Comparison of ENCODE assay signal across 9 cellular contexts in the genomic region with DNA sequence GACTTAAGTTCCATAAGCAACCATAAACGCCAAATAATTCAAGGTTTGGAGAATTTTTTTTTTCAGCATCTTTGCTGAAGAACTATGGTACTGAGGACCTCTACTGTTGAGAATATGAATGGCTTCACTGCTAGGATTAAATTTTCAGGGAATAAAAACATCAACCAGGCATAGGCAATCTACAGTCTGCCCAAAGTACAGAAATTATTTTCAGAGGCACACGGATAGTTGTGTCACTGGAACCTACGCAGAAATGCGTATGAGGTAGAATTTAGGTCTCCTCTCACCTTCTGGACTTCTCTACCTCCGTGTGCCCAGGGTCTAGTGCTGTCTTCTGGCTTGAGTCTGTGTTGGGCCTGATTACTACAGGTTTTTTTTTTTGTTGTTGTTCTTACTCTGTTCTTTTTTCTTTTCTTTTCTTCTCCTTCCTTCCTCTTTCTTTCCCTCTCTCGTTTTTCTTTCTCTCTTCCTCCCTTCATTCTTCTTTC. TPM values are rescaled to one million over a fixed set of nuclear protein-coding genes. Genes with fewer than 3 reads are reported as not detected.
DNase-seq lines count a peak whose midpoint lies in the region; ATAC-seq and TF ChIP-seq lines count a peak whose summit lies in the region.
"Had no signal": no experiment of that assay in that cellular context is flagged by ENCODE, and none has a peak within 500 bp of the region (broad histone marks: within the 10 kb centered on the region; RNA-seq: fewer than 3 reads in every experiment).

No MANE protein-coding gene starts in this region.

- H3K36me3 Mint-ChIP-seq in CD4-positive, CD25-positive, alpha-beta regulatory T cell: no peaks in the 10 kb centered on the region
- H3K36me3 Mint-ChIP-seq: IgD-negative memory B cell had no signal

- no peak for ATAC-seq in CD4-positive, CD25-positive, alpha-beta regulatory T cell (ENCODE audit: low read depth in 2 of 2)
- no peak for ATAC-seq in GM19351 (IDR thresholded peaks at IDR 0.05; ENCODE audit: unreplicated experiment)
- no peak for ATAC-seq in HG03196 (IDR thresholded peaks at IDR 0.05; ENCODE audit: unreplicated experiment)
- no peak for ATAC-seq in HG02642 (IDR thresholded peaks at IDR 0.05; ENCODE audit: poor library complexity, unreplicated experiment)

- peaks cover 0 to 1% of the 10 kb centered on the region in 2 experiments for H3K9me3 ChIP-seq in CD4-positive, CD25-positive, alpha-beta regulatory T cell (ENCODE audit: control insufficient read depth in 2 of 2, low read length in 2 of 2)
- H3K9me3 ChIP-seq in Peyer's patch: no peaks in the 10 kb centered on the region
- no peaks in the 10 kb centered on the region for H3K9me3 ChIP-seq in esophagus squamous epithelium

- H3K36me3 ChIP-seq in CD4-positive, CD25-positive, alpha-beta regulatory T cell (ENCODE audit: control insufficient read depth, insufficient read depth, low read length): no peaks in the 10 kb centered on the region
- H3K36me3 ChIP-seq in Peyer's patch (no peaks in the 10 kb centered on the region), esophagus squamous epithelium (no peaks in the 10 kb centered on the region)

- peaks cover 0 to 6% (median 5%) of the 10 kb centered on the region in 4 donors for H3K4me1 Mint-ChIP-seq in CD4-positive, CD25-positive, alpha-beta regulatory T cell
- H3K4me1 Mint-ChIP-seq: IgD-negative memory B cell had no signal

- H3K4me1 ChIP-seq in CD4-positive, CD25-positive, alpha-beta regulatory T cell (ENCODE audit: control insufficient read depth, insufficient read depth, low read length, poor library complexity, severe bottlenecking): no peaks in the 10 kb centered on the region
- no peaks in the 10 kb centered on the region for H3K4me1 ChIP-seq in Peyer's patch
- no peaks in the 10 kb centered on the region for H3K4me1 ChIP-seq in esophagus squamous epithelium

- CTCF ChIA-PET in HEK293T (lab: Yijun Ruan, JAX): interaction anchor here (1.3 kb wide), 1 partner anchor 125 kb away, joined by 4 read pairs; no protein-coding TSS in a partner anchor

- TF ChIP-seq CTCF in Peyer's patch (IDR thresholded peaks at IDR 0.05) (peak in 5 of 6 experiments; percentile 22 to 84 (median 76)), esophagus squamous epithelium (IDR thresholded peaks at IDR 0.05) (peak in 5 of 6 experiments; percentile 53 to 75 (median 57))

- peaks cover 50% of the 10 kb centered on the region for H3K27me3 Mint-ChIP-seq in CD4-positive, CD25-positive, alpha-beta regulatory T cell

- no peak overlapping the region for H3K27ac ChIP-seq in CD4-positive, CD25-positive, alpha-beta regulatory T cell (ENCODE audit: insufficient read depth, low read length, poor library complexity, severe bottlenecking)
- no peak overlapping the region for H3K27ac ChIP-seq in Peyer's patch
- no peak overlapping the region for H3K27ac ChIP-seq in esophagus squamous epithelium

- POLR2A ChIA-PET in HEK293T (lab: Yijun Ruan, JAX): interaction anchor here (1.3 kb wide), 1 partner anchor 125 kb away, joined by 3 read pairs; no protein-coding TSS in a partner anchor

- H3K9me3 Mint-ChIP-seq in CD4-positive, CD25-positive, alpha-beta regulatory T cell: peaks cover 0 to 3% (median 0%) of the 10 kb centered on the region in 7 donors
- H3K9me3 Mint-ChIP-seq: IgD-negative memory B cell had no signal

- no peak overlapping the region for H3K4me3 Mint-ChIP-seq in CD4-positive, CD25-positive, alpha-beta regulatory T cell
- H3K4me3 Mint-ChIP-seq: IgD-negative memory B cell had no signal

- DNase-seq in CD4-positive, CD25-positive, alpha-beta regulatory T cell: peak in 2 of 3 donors; percentile 6 to 24
- peak; percentile 57 for DNase-seq in HEK293T (ENCODE audit: extremely low spot score)
- DNase-seq in Peyer's patch: no peak
- DNase-seq in esophagus squamous epithelium (lab: John Stamatoyannopoulos, UW): no peak
- peak; percentile 53 for DNase-seq in retina

- intact Hi-C loops in esophagus squamous epithelium (cut with DNase I): loop anchor here (2.0 kb wide), 1 partner anchor 134 kb away; no protein-coding TSS in a partner anchor

- H3K27ac Mint-ChIP-seq in CD4-positive, CD25-positive, alpha-beta regulatory T cell: no peak overlapping the region
- H3K27ac Mint-ChIP-seq: IgD-negative memory B cell had no signal

- peaks cover 25% of the 10 kb centered on the region for H3K27me3 ChIP-seq in CD4-positive, CD25-positive, alpha-beta regulatory T cell (ENCODE audit: control insufficient read depth, insufficient read depth, low read length)
- H3K27me3 ChIP-seq in Peyer's patch (no peaks in the 10 kb centered on the region), esophagus squamous epithelium (peaks cover 0 to 51% (median 0%) of the 10 kb centered on the region in 4 donors)

- no peak for TF ChIP-seq POLR2A in Peyer's patch (IDR thresholded peaks at IDR 0.05)
- TF ChIP-seq POLR2A in esophagus squamous epithelium (IDR thresholded peaks at IDR 0.05): no peak

- no peak overlapping the region for H3K4me3 ChIP-seq in CD4-positive, CD25-positive, alpha-beta regulatory T cell (ENCODE audit: low read depth, low read length)
- H3K4me3 ChIP-seq in Peyer's patch (no peak overlapping the region), esophagus squamous epithelium (no peak overlapping the region)

- WGBS in esophagus squamous epithelium, 2 donors: 5 to 13% methylated on average over 6 of the region's 6 CpGs

TF ChIP-seq in HEK293T, 16 proteins besides CTCF, POLR2A, EP300 and RAD21:
- TF ChIP-seq ZNF384 (IDR thresholded peaks at IDR 0.05) (peak; percentile 93), NFRKB (IDR thresholded peaks at IDR 0.05) (no peak)
TF ChIP-seq in HEK293T: peak in this region for 1.

RNA-seq across cellular contexts. Expression of a gene that starts 39.7 kb away (rescaled TPM):
- total RNA-seq in CD4-positive, CD25-positive, alpha-beta regulatory T cell: not detected
- not detected for polyA plus RNA-seq in CD4-positive, CD25-positive, alpha-beta regulatory T cell
- total RNA-seq in Peyer's patch: not detected
- total RNA-seq in esophagus squamous epithelium: not detected
- polyA plus RNA-seq: IgD-negative memory B cell had no signal

Comparison
In these comparisons a context has a peak if more than half of its experiments do, and no peak if none do; other contexts are left out.
1. DNase-seq: peak in CD4-positive, CD25-positive, alpha-beta regulatory T cell (2 of 3), HEK293T (single experiment) and retina (single experiment); none in Peyer's patch (0 of 3) and esophagus squamous epithelium (single experiment).